1 cellular context compared by ENCODE assay signal in the genomic region with DNA sequence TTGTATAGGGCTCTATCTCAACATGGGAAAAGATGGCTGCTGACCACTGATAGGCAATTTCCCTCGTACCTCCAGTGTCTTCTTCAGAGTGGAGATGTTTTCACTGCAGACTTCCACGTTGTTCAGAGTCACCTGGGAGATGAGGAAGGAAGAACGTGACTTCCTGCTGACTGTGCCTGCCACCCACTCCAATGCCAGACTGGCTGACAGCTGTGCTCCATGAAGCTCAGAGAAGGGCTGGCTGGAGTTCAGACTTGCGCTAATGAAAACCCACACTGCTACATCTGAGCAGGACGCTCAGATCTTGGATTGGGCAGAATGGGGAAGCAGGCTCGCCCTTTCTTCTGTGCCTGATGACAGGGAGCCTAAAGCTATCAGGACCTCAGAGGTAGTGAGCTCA.
TF ChIP-seq lines count a peak whose summit lies in the region.

No MANE protein-coding gene starts in this region.

TF ChIP-seq in IMR-90, 13 proteins besides CTCF, POLR2A, EP300 and RAD21:
- TF ChIP-seq MAFK (IDR thresholded peaks at IDR 0.05; ENCODE audit: low read depth, low read length) (no peak), MAZ (IDR thresholded peaks at IDR 0.05; ENCODE audit: borderline replicate concordance, low read depth, low read length) (no peak), SMC3 (IDR thresholded peaks at IDR 0.05; ENCODE audit: low read depth, low read length) (no peak), MXI1 (IDR thresholded peaks at IDR 0.05; ENCODE audit: borderline replicate concordance, low read depth, low read length) (no peak), CEBPB (IDR thresholded peaks at IDR 0.05; ENCODE audit: low read depth, low read length) (no peak), FOS (IDR thresholded peaks at IDR 0.05; ENCODE audit: low read depth, low read length) (no peak), CHD1 (IDR thresholded peaks at IDR 0.05; ENCODE audit: low read depth, low read length) (no peak), RFX5 (IDR thresholded peaks at IDR 0.05; ENCODE audit: low read depth, low read length) (no peak), NFE2L2 (IDR thresholded peaks at IDR 0.05; ENCODE audit: low read depth, low read length) (no peak), RCOR1 (IDR thresholded peaks at IDR 0.05; ENCODE audit: insufficient replicate concordance, low read length) (no peak), BHLHE40 (IDR thresholded peaks at IDR 0.05; ENCODE audit: low read depth, low read length) (no peak)
- TF ChIP-seq, protein P1, sequence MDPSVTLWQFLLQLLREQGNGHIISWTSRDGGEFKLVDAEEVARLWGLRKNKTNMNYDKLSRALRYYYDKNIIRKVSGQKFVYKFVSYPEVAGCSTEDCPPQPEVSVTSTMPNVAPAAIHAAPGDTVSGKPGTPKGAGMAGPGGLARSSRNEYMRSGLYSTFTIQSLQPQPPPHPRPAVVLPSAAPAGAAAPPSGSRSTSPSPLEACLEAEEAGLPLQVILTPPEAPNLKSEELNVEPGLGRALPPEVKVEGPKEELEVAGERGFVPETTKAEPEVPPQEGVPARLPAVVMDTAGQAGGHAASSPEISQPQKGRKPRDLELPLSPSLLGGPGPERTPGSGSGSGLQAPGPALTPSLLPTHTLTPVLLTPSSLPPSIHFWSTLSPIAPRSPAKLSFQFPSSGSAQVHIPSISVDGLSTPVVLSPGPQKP (IDR thresholded peaks at IDR 0.05; ENCODE audit: borderline replicate concordance, low read depth, low read length), result no peak
- TF ChIP-seq, protein P2, sequence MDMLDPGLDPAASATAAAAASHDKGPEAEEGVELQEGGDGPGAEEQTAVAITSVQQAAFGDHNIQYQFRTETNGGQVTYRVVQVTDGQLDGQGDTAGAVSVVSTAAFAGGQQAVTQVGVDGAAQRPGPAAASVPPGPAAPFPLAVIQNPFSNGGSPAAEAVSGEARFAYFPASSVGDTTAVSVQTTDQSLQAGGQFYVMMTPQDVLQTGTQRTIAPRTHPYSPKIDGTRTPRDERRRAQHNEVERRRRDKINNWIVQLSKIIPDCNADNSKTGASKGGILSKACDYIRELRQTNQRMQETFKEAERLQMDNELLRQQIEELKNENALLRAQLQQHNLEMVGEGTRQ (IDR thresholded peaks at IDR 0.05; ENCODE audit: low read depth, low read length), result no peak
TF ChIP-seq in IMR-90: peak in this region for 0.
